8 cellular contexts compared by ENCODE assay signal in genomic region chr7:148699024-148699771, GRCh38. TPM values are rescaled to one million over a fixed set of nuclear protein-coding genes. Genes with fewer than 3 reads are reported as not detected.
DNase-seq lines count a peak whose midpoint lies in the region; ATAC-seq and TF ChIP-seq lines count a peak whose summit lies in the region.

No MANE protein-coding gene starts in this region.

- peaks cover 7% of the 10 kb centered on the region for H3K36me3 Mint-ChIP-seq in T-helper 1 cell treated with Interleukin-12 subunit alpha and Interleukin-12 subunit beta and Interleukin-4 antibody, amounts not matched to agents 30 μg/mL and 1 μg/mL, for 36 hours (ENCODE audit: low read depth)

- H3K27ac Mint-ChIP-seq in T-helper 1 cell treated with Interleukin-12 subunit alpha and Interleukin-12 subunit beta and Interleukin-4 antibody, amounts not matched to agents 30 μg/mL and 1 μg/mL, for 36 hours = peak overlapping the region; percentile 74

- TF ChIP-seq POLR2A in spleen (IDR thresholded peaks at IDR 0.05) = no peak

- H3K27ac ChIP-seq in iPS-20b (ENCODE audit: low read length) (peak overlapping the region; percentile 39), spleen (peak overlapping the region; percentile 81 to 98 (median 97))

- peak; percentile 50 for DNase-seq in DMS53 treated with DMSO at 0.1 percent for 48 hours (lab: John Stamatoyannopoulos, UW; ENCODE audit: unreplicated experiment)
- peak; percentile 33 for DNase-seq in astrocyte of the spinal cord (ENCODE audit: low read depth, low spot score)
- DNase-seq in spleen = peak; percentile 94
- DNase-seq in putamen (ENCODE audit: low spot score) = no peak

- H3K36me3 ChIP-seq in iPS-20b (ENCODE audit: insufficient read depth, low read depth, low read length) (no peaks in the 10 kb centered on the region), spleen (no peaks in the 10 kb centered on the region)

- in situ Hi-C loops in astrocyte of the spinal cord (cut with HindIII; ENCODE audit: low sequenced_read_pairs) = no loop called here

- H3K4me3 Mint-ChIP-seq in T-helper 1 cell treated with Interleukin-12 subunit alpha and Interleukin-12 subunit beta and Interleukin-4 antibody, amounts not matched to agents 30 μg/mL and 1 μg/mL, for 36 hours = peak overlapping the region; percentile 76

- peak overlapping the region; percentile 91 for H3K9ac ChIP-seq in iPS-20b (ENCODE audit: low read depth, low read length)

- peaks cover 45% of the 10 kb centered on the region for H3K4me1 Mint-ChIP-seq in T-helper 1 cell treated with Interleukin-12 subunit alpha and Interleukin-12 subunit beta and Interleukin-4 antibody, amounts not matched to agents 30 μg/mL and 1 μg/mL, for 36 hours (ENCODE audit: low read depth)

- H3K4me1 ChIP-seq in iPS-20b (ENCODE audit: insufficient read depth, low read length) (peaks cover 36% of the 10 kb centered on the region), spleen (peaks cover 30 to 62% (median 52%) of the 10 kb centered on the region in 6 donors)

- H3K9me3 ChIP-seq in iPS-20b (ENCODE audit: insufficient read depth, low read depth, low read length) (no peaks in the 10 kb centered on the region), spleen (no peaks in the 10 kb centered on the region)

- no peaks in the 10 kb centered on the region for H3K9me3 Mint-ChIP-seq in T-helper 1 cell treated with Interleukin-12 subunit alpha and Interleukin-12 subunit beta and Interleukin-4 antibody, amounts not matched to agents 30 μg/mL and 1 μg/mL, for 36 hours

- peak; percentile 44 for ATAC-seq in GM19438 (IDR thresholded peaks at IDR 0.05; ENCODE audit: low read depth, unreplicated experiment)
- ATAC-seq in HG03469 (IDR thresholded peaks at IDR 0.05; ENCODE audit: unreplicated experiment) = peak; percentile 26

- TF ChIP-seq CTCF in astrocyte of the spinal cord (IDR thresholded peaks at IDR 0.05; ENCODE audit: low read depth, low read length) (no peak), spleen (IDR thresholded peaks at IDR 0.05 in 8 of 11, conservative IDR thresholded peaks at IDR 0.05 in 3 of 11) (no peak)

- peak overlapping the region; percentile 73 for H3K4me3 ChIP-seq in astrocyte of the spinal cord (ENCODE audit: low read depth, low read length)
- H3K4me3 ChIP-seq in iPS-20b (ENCODE audit: low read length) = peak overlapping the region; percentile 88
- peak overlapping the region; percentile 81 to 96 (median 88) for H3K4me3 ChIP-seq in spleen

- H3K27me3 ChIP-seq in iPS-20b (ENCODE audit: insufficient read depth, low read length) (no peaks in the 10 kb centered on the region; the same call in 1 of the 2 replicates), spleen (replicated peaks in 1 of 7) (no peaks in the 10 kb centered on the region)

- intact Hi-C loops in spleen (cut with DNase I; ENCODE audit: low total_unique reads) = no loop called here

- 0 to 1% (median 0%) methylated on average over 43 to 105 of the region's 105 CpGs for WGBS in spleen, 5 donors

- H3K27me3 Mint-ChIP-seq in T-helper 1 cell treated with Interleukin-12 subunit alpha and Interleukin-12 subunit beta and Interleukin-4 antibody, amounts not matched to agents 30 μg/mL and 1 μg/mL, for 36 hours (ENCODE audit: low read depth) = no peaks in the 10 kb centered on the region

RNA-seq across cellular contexts. Expression of gene CUL1, which starts 0.5 kb away (rescaled TPM):
- 10 to 100 TPM; 37.1 to 54.6 (median 50.6) TPM for total RNA-seq in spleen
- 10 to 100 TPM; 19.8 to 29.1 (median 22.1) TPM for polyA plus RNA-seq in spleen
